In the genomic region with DNA sequence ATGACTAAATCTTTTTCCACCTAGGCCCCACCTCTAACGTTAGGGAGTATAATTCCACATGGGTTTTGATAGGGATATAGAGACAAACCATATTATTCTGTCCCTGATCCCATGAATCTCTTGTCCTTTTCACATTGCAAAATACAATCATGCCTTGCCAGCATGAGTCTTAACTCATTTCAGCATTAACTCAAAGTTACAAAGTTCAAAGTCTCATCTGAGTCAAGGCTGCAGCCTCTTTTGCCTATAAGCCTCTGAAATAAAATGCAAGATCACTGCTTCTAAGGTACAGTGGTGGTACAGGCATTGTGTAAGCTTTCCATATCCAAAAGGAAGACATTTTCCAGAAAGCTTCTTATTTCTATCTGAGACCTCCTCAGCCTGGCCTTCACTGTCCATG, we compare ENCODE assay signal across 1 cellular context. TPM values are rescaled to one million over a fixed set of nuclear protein-coding genes. Genes with fewer than 3 reads are reported as not detected.
"Had no signal": no experiment of that assay in that cellular context is flagged by ENCODE, and none has a peak within 500 bp of the region (broad histone marks: within the 10 kb centered on the region; RNA-seq: fewer than 3 reads in every experiment).

No MANE protein-coding gene starts in this region.

RNA-seq across cellular contexts. Expression of a gene that starts 54.3 kb away (rescaled TPM):
- total RNA-seq: activated B cell treated with CpG ODN at 0.5 μM for 24 hours had no signal
